ENCODE assay signal across 13 cellular contexts in the genomic region with DNA sequence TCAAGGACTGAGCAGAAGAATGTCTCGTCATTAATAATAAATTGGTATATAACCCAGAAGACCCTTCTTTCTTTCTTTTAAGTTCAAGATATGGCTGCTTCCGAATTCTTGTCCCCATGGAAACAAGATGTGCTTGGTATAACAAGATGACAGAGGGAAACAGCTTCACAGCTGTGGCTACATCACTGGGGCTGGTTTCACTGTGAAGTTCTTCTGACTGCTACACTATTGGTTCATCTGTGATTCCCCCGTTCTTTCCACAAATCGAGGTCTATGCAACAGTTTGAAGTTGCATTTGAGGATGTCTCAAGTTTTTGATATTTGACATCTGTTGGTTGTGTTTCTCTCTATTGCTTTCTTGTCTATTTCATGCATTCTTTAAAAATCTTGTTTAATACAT. TPM values are rescaled to one million over a fixed set of nuclear protein-coding genes. Genes with fewer than 3 reads are reported as not detected.
DNase-seq lines count a peak whose midpoint lies in the region; ATAC-seq, FAIRE-seq and TF ChIP-seq lines count a peak whose summit lies in the region.
"Had no signal": no experiment of that assay in that cellular context is flagged by ENCODE, and none has a peak within 500 bp of the region (broad histone marks: within the 10 kb centered on the region; RNA-seq: fewer than 3 reads in every experiment).

No MANE protein-coding gene starts in this region.

- H3K36me3 Mint-ChIP-seq in activated naive CD4-positive, alpha-beta T cell treated with anti-CD3 and anti-CD28 coated beads, Interleukin-2, amount 50 U/mL, for 72 hours = peaks cover 0 to 19% of the 10 kb centered on the region in 2 donors
- H3K36me3 Mint-ChIP-seq in naive thymus-derived CD8-positive, alpha-beta T cell = no peaks in the 10 kb centered on the region

- H3K27ac ChIP-seq in KOPT-K1 (ENCODE audit: low read depth, low read length, poor library complexity, severe bottlenecking) (peak overlapping the region; percentile 21), pancreas (no peak overlapping the region)
- H3K27ac ChIP-seq: left lung, Peyer's patch had no signal

- FAIRE-seq in pancreas (lab: Jason Lieb, UNC) = no peak

- 88 to 94% methylated on average over 4 of the region's 4 CpGs for WGBS in pancreas, 2 donors

- TF ChIP-seq CTCF in GM12865 (IDR thresholded peaks at IDR 0.05; ENCODE audit: insufficient read depth, low read depth, low read length, missing control alignments) = no peak
- no peak for TF ChIP-seq CTCF in pancreas (IDR thresholded peaks at IDR 0.05)

- H3K9me3 ChIP-seq in KOPT-K1 (ENCODE audit: insufficient read depth, low read length, poor library complexity, severe bottlenecking) (no peaks in the 10 kb centered on the region), pancreas (no peaks in the 10 kb centered on the region)
- H3K9me3 ChIP-seq: left lung, Peyer's patch had no signal

- POLR2A ChIA-PET in naive thymus-derived CD8-positive, alpha-beta T cell (lab: Charles Lee) = interaction anchor here (0.7 kb wide), 1 partner anchor 49 kb away, joined by 3 read pairs; no protein-coding TSS in a partner anchor

- intact Hi-C loops in pancreas (cut with DNase I) = no loop called here

- H3K4me1 ChIP-seq in pancreas = peaks cover 0 to 3% (median 0%) of the 10 kb centered on the region in 3 donors
- H3K4me1 ChIP-seq: Peyer's patch had no signal

- H3K4me1 Mint-ChIP-seq in naive thymus-derived CD8-positive, alpha-beta T cell = peaks cover 12 to 37% (median 29%) of the 10 kb centered on the region in 4 donors

- H3K27me3 Mint-ChIP-seq in naive thymus-derived CD8-positive, alpha-beta T cell = no peaks in the 10 kb centered on the region

- peak overlapping the region; percentile 48 to 88 for H3K27ac Mint-ChIP-seq in activated naive CD4-positive, alpha-beta T cell treated with anti-CD3 and anti-CD28 coated beads, Interleukin-2, amount 50 U/mL, for 72 hours
- H3K27ac Mint-ChIP-seq in naive thymus-derived CD8-positive, alpha-beta T cell = peak overlapping the region; percentile 38 to 94 (median 80)

- H3K27me3 ChIP-seq in pancreas = no peaks in the 10 kb centered on the region
- H3K27me3 ChIP-seq: left lung, Peyer's patch had no signal

- ATAC-seq in activated naive CD4-positive, alpha-beta T cell treated with anti-CD3 and anti-CD28 coated beads, Interleukin-2, amount 50 U/mL, for 72 hours = peak; percentile 81 to 95
- peak; percentile 96 to 98 for ATAC-seq in naive thymus-derived CD8-positive, alpha-beta T cell
- no peak for ATAC-seq in HG03039 (IDR thresholded peaks at IDR 0.05; ENCODE audit: unreplicated experiment)
- ATAC-seq in pancreas = no peak
- ATAC-seq: left lung had no signal

- H3K4me3 Mint-ChIP-seq in naive thymus-derived CD8-positive, alpha-beta T cell = peak overlapping the region in 5 of 10 donors; percentile 0 to 46 (median 40)

- peaks cover 0 to 15% of the 10 kb centered on the region in 2 donors for H3K9me3 Mint-ChIP-seq in activated naive CD4-positive, alpha-beta T cell treated with anti-CD3 and anti-CD28 coated beads, Interleukin-2, amount 50 U/mL, for 72 hours
- no peaks in the 10 kb centered on the region for H3K9me3 Mint-ChIP-seq in naive thymus-derived CD8-positive, alpha-beta T cell

- DNase-seq in GM12865 (ENCODE audit: low read depth) (peak; percentile 27), pancreas (no peak), NCI-H2107 (lab: John Stamatoyannopoulos, UW) (no peak)
- no peak for DNase-seq in activated naive CD4-positive, alpha-beta T cell treated with anti-CD3 and anti-CD28 coated beads, Interleukin-2, amount 50 U/mL, for 72 hours (ENCODE audit: low spot score in 2 of 2)
- DNase-seq in naive thymus-derived CD8-positive, alpha-beta T cell = peak in 8 of 10 donors; percentile 39 to 76 (median 58)
- DNase-seq: Calu3; HCEC 1CT; KBM-7; left lung; Peyer's patch; stimulated activated CD4-positive, alpha-beta T cell treated with anti-CD3 and anti-CD28 coated beads, Interleukin-15, amount 100 ng/mL, for 24 hours had no signal

- H3K36me3 ChIP-seq in KOPT-K1 (ENCODE audit: insufficient read depth, low read length) = no peaks in the 10 kb centered on the region
- H3K36me3 ChIP-seq in pancreas = no peaks in the 10 kb centered on the region
- H3K36me3 ChIP-seq: left lung, Peyer's patch had no signal

- H3K4me3 ChIP-seq in GM12865 (ENCODE audit: low read depth, low read length) (no peak overlapping the region), pancreas (no peak overlapping the region)
- H3K4me3 ChIP-seq: left lung, Peyer's patch had no signal

RNA-seq across cellular contexts. Expression of a gene that starts 12.3 kb away (rescaled TPM):
- 1 to 10 TPM in 1 of 2 donors, under 1 TPM in 1; 0.20 to 3.6 TPM for total RNA-seq in activated naive CD4-positive, alpha-beta T cell treated with anti-CD3 and anti-CD28 coated beads, Interleukin-2, amount 50 U/mL, for 72 hours
- total RNA-seq in naive thymus-derived CD8-positive, alpha-beta T cell = under 1 TPM; 0.34 to 0.44 TPM
- polyA plus RNA-seq in naive thymus-derived CD8-positive, alpha-beta T cell = 1 to 10 TPM in 1 of 3 donors, under 1 TPM in 1, not detected in 1; 0.08 to 8.1 TPM
- total RNA-seq in pancreas = under 1 TPM in 4 of 6 donors, not detected in 2; 0.09 to 0.12 (median 0.09) TPM
- polyA plus RNA-seq in pancreas = not detected
- total RNA-seq: Calu3 had no signal

RNA-seq across cellular contexts. Expression of a gene that starts 24.8 kb away (rescaled TPM):
- 10 to 100 TPM; 24.5 to 90.8 TPM for total RNA-seq in activated naive CD4-positive, alpha-beta T cell treated with anti-CD3 and anti-CD28 coated beads, Interleukin-2, amount 50 U/mL, for 72 hours
- 10 to 100 TPM; 40.7 to 46.3 TPM for total RNA-seq in naive thymus-derived CD8-positive, alpha-beta T cell
- polyA plus RNA-seq in naive thymus-derived CD8-positive, alpha-beta T cell = 10 to 100 TPM; 11.2 to 19.0 (median 11.4) TPM
- 10 to 100 TPM in 3 of 6 donors, 1 to 10 TPM in 3; 6.9 to 14.3 (median 9.9) TPM for total RNA-seq in pancreas
- 1 to 10 TPM; 3.2 to 3.6 TPM for polyA plus RNA-seq in pancreas

Comparison
In these comparisons a context has a peak if more than half of its experiments do, and no peak if none do; other contexts are left out.
1. DNase-seq: peak in GM12865 (single experiment) and naive thymus-derived CD8-positive, alpha-beta T cell (8 of 10); none in activated naive CD4-positive, alpha-beta T cell treated with anti-CD3 and anti-CD28 coated beads, Interleukin-2, amount 50 U/mL, for 72 hours (0 of 2), pancreas (0 of 6) and NCI-H2107 (single experiment).
2. ATAC-seq: peak in activated naive CD4-positive, alpha-beta T cell treated with anti-CD3 and anti-CD28 coated beads, Interleukin-2, amount 50 U/mL, for 72 hours (2 of 2) and naive thymus-derived CD8-positive, alpha-beta T cell (2 of 2); none in HG03039 (single experiment) and pancreas (0 of 4).